29 cellular contexts compared by ENCODE assay signal in genomic region chr13:52793507-52793906, GRCh38. TPM values are rescaled to one million over a fixed set of nuclear protein-coding genes. Genes with fewer than 3 reads are reported as not detected.
A peak's percentile ranks its signal among the peaks of the same experiment; 100 is the strongest.
DNase-seq lines count a peak whose midpoint lies in the region; TF ChIP-seq lines count a peak whose summit lies in the region.
"Had no signal": no experiment of that assay in that cellular context is flagged by ENCODE, and none has a peak within 500 bp of the region (broad histone marks: within the 10 kb centered on the region; RNA-seq: fewer than 3 reads in every experiment).

No MANE protein-coding gene starts in this region.

- TF ChIP-seq POLR2A in vagina (IDR thresholded peaks at IDR 0.05) = no peak

- H3K9me3 ChIP-seq in endodermal cell (ENCODE audit: control insufficient read depth, low read length) = no peaks in the 10 kb centered on the region
- H3K9me3 ChIP-seq in vagina = no peaks in the 10 kb centered on the region
- H3K9me3 ChIP-seq: BE2C, BLaER1 had no signal

- H3K4me1 ChIP-seq in endodermal cell (ENCODE audit: control insufficient read depth, insufficient read depth, low read length) = no peaks in the 10 kb centered on the region
- H3K4me1 ChIP-seq in vagina = no peaks in the 10 kb centered on the region
- H3K4me1 ChIP-seq: BE2C, BLaER1 had no signal

- no peak overlapping the region for H3K9ac ChIP-seq in endodermal cell (ENCODE audit: extremely low read depth, low read length, poor library complexity, severe bottlenecking)
- H3K9ac ChIP-seq: BLaER1 had no signal

- H3K4me1 Mint-ChIP-seq in endodermal cell = no peaks in the 10 kb centered on the region
- H3K4me1 Mint-ChIP-seq: CD14-positive monocyte; CD4-positive, alpha-beta memory T cell; CD4-positive, CD25-positive, alpha-beta regulatory T cell; CD8-positive, alpha-beta memory T cell had no signal

- peaks cover 8% of the 10 kb centered on the region for H3K27me3 Mint-ChIP-seq in endodermal cell (ENCODE audit: insufficient read depth)
- H3K27me3 Mint-ChIP-seq: CD4-positive, CD25-positive, alpha-beta regulatory T cell had no signal

- H3K9me3 Mint-ChIP-seq in endodermal cell = no peaks in the 10 kb centered on the region
- H3K9me3 Mint-ChIP-seq: CD4-positive, alpha-beta memory T cell; CD4-positive, CD25-positive, alpha-beta regulatory T cell; CD8-positive, alpha-beta memory T cell had no signal

- DNase-seq in NCI-H2227 (lab: John Stamatoyannopoulos, UW; ENCODE audit: unreplicated experiment) (peak; percentile 2), NCI-H2227 treated with DMSO at 0.1 percent for 48 hours (lab: John Stamatoyannopoulos, UW) (no peak), NCI-H82 treated with DMSO at 0.1 percent for 48 hours (lab: John Stamatoyannopoulos, UW; ENCODE audit: unreplicated experiment) (peak; percentile 61), endodermal cell (peak; percentile 18), retina (peak; percentile 30), HuH-7 (ENCODE audit: low spot score) (no peak), vagina (ENCODE audit: extremely low spot score in 2 of 2) (no peak)
- DNase-seq in NK-92 treated with Interleukin-12 subunit alpha and Interleukin-12 subunit beta, amount 100 ng/mL, for 24 hours (lab: John Stamatoyannopoulos, UW) = no peak
- DNase-seq: 8988T; ACHN; BE2C; C1 segment of cervical spinal cord; CD4-positive, alpha-beta memory T cell; CD4-positive, CD25-positive, alpha-beta regulatory T cell; CD8-positive, alpha-beta memory T cell; COR-L47; DMS 273 treated with DMSO at 0.1 percent for 48 hours; DMS153; DMS53; DMS79; DND-41; EL; GDM1 had no signal

- 82 to 88% methylated on average over 6 to 7 of the region's 7 CpGs for WGBS in endodermal cell (ENCODE audit: insufficient coverage in 1 of 2, insufficient read length in 1 of 2), 2 experiments

- TF ChIP-seq CTCF in endodermal cell (conservative IDR thresholded peaks at IDR 0.05) = no peak
- TF ChIP-seq CTCF in vagina (IDR thresholded peaks at IDR 0.05) = no peak

- H3K27me3 ChIP-seq in endodermal cell (ENCODE audit: control insufficient read depth, insufficient read depth, low read length, poor library complexity, severe bottlenecking) (no peaks in the 10 kb centered on the region), vagina (no peaks in the 10 kb centered on the region)
- H3K27me3 ChIP-seq: BE2C, BLaER1 had no signal

- intact Hi-C loops in vagina (cut with DNase I) = no loop called here

- H3K27ac Mint-ChIP-seq in endodermal cell = no peak overlapping the region
- H3K27ac Mint-ChIP-seq: CD4-positive, alpha-beta memory T cell; CD4-positive, CD25-positive, alpha-beta regulatory T cell; CD8-positive, alpha-beta memory T cell had no signal

- H3K4me3 Mint-ChIP-seq in endodermal cell = no peak overlapping the region
- H3K4me3 Mint-ChIP-seq: CD14-positive monocyte; CD4-positive, alpha-beta memory T cell; CD8-positive, alpha-beta memory T cell had no signal

- H3K36me3 ChIP-seq in endodermal cell (ENCODE audit: control insufficient read depth, insufficient read depth, low read length) (no peaks in the 10 kb centered on the region), vagina (no peaks in the 10 kb centered on the region)
- H3K36me3 ChIP-seq: BE2C, BLaER1 had no signal

- H3K27ac ChIP-seq in endodermal cell (ENCODE audit: low read depth, low read length) (no peak overlapping the region), vagina (no peak overlapping the region)
- H3K27ac ChIP-seq: BLaER1 had no signal

- H3K36me3 Mint-ChIP-seq in endodermal cell (ENCODE audit: low read depth) = no peaks in the 10 kb centered on the region
- H3K36me3 Mint-ChIP-seq: CD14-positive monocyte; CD4-positive, alpha-beta memory T cell; CD4-positive, CD25-positive, alpha-beta regulatory T cell; CD8-positive, alpha-beta memory T cell had no signal

- H3K4me3 ChIP-seq in endodermal cell (ENCODE audit: low read length) = no peak overlapping the region
- no peak overlapping the region for H3K4me3 ChIP-seq in vagina
- H3K4me3 ChIP-seq: BLaER1, GM12878 had no signal

RNA-seq across cellular contexts. Expression of gene CNMD, which starts 53.9 kb away (rescaled TPM):
- total RNA-seq in endodermal cell (1 to 10 TPM; 1.2 to 3.3 TPM), vagina (not detected)
- 6.7 TPM for polyA plus RNA-seq in endodermal cell (2013, experiment 1 of 2)
- polyA plus RNA-seq in endodermal cell (2013, experiment 2 of 2) = 4.9 TPM
- total RNA-seq: CD4-positive, alpha-beta memory T cell; CD4-positive, CD25-positive, alpha-beta regulatory T cell; CD8-positive, alpha-beta memory T cell; Daoy; G401 had no signal
- polyA plus RNA-seq: AG04450; CD14-positive monocyte; CD4-positive, alpha-beta memory T cell; CD8-positive, alpha-beta memory T cell had no signal

RNA-seq across cellular contexts. Expression of gene PCDH8, which starts 54.9 kb away (rescaled TPM):
- 10 to 100 TPM in 1 of 2 donors, 1 to 10 TPM in 1; 1.8 to 10.6 TPM for total RNA-seq in endodermal cell
- polyA plus RNA-seq in endodermal cell (2013, experiment 1 of 2) = 67.5 TPM
- 52.8 TPM for polyA plus RNA-seq in endodermal cell (2013, experiment 2 of 2)
- 0.98 TPM for total RNA-seq in vagina
- total RNA-seq: CD4-positive, alpha-beta memory T cell; CD4-positive, CD25-positive, alpha-beta regulatory T cell; CD8-positive, alpha-beta memory T cell; G401 had no signal
- polyA plus RNA-seq: AG04450; CD14-positive monocyte; CD4-positive, alpha-beta memory T cell; CD4-positive, CD25-positive, alpha-beta regulatory T cell; CD8-positive, alpha-beta memory T cell had no signal

Comparison
In these comparisons a context has a peak if more than half of its experiments do, and no peak if none do; other contexts are left out.
1. DNase-seq: peak in NCI-H2227 (single experiment), NCI-H82 treated with DMSO at 0.1 percent for 48 hours (single experiment), endodermal cell (single experiment) and retina (single experiment); none in NCI-H2227 treated with DMSO at 0.1 percent for 48 hours (single experiment), NK-92 treated with Interleukin-12 subunit alpha and Interleukin-12 subunit beta, amount 100 ng/mL, for 24 hours (single experiment), HuH-7 (single experiment) and vagina (0 of 2).